In genomic region chr22:37842015-37842793, GRCh38 we compare ENCODE assay signal across 13 cellular contexts. TPM values are rescaled to one million over a fixed set of nuclear protein-coding genes. Genes with fewer than 3 reads are reported as not detected.
DNase-seq lines count a peak whose midpoint lies in the region; ATAC-seq, FAIRE-seq and TF ChIP-seq lines count a peak whose summit lies in the region.
"Had no signal": no experiment of that assay in that cellular context is flagged by ENCODE, and none has a peak within 500 bp of the region (broad histone marks: within the 10 kb centered on the region; RNA-seq: fewer than 3 reads in every experiment).

No MANE protein-coding gene starts in this region.

- in situ Hi-C loops in GM13977 (cut with MboI; ENCODE audit: low pct_unique_long_range_greater_than_20kb, low sequenced_read_pairs, unreplicated experiment), result no loop called here

- H3K9me3 ChIP-seq in CD8-positive, alpha-beta memory T cell (ENCODE audit: low read length), result no peaks in the 10 kb centered on the region
- H3K9me3 ChIP-seq in Karpas-422 (ENCODE audit: low read length) (no peaks in the 10 kb centered on the region), astrocyte (ENCODE audit: insufficient read depth, low read depth, low read length) (no peaks in the 10 kb centered on the region), WERI-Rb-1 (ENCODE audit: severe bottlenecking) (no peaks in the 10 kb centered on the region), tibial artery (no peaks in the 10 kb centered on the region)
- H3K9me3 ChIP-seq: Peyer's patch had no signal

- FAIRE-seq in astrocyte (lab: Jason Lieb, UNC), result no peak
- FAIRE-seq: G401.6 had no signal

- POLR2A ChIA-PET in CD8-positive, alpha-beta memory T cell (lab: Charles Lee), result interaction anchor here (0.6 to 1.1 kb wide), 2 partner anchors 11 to 15 kb away, joined by 5 to 8 read pairs; no protein-coding TSS in a partner anchor

- H3K79me2 ChIP-seq in Karpas-422 (ENCODE audit: low read length) (peaks cover 29% of the 10 kb centered on the region), astrocyte (ENCODE audit: insufficient read depth, low read length) (peaks cover 37% of the 10 kb centered on the region)

- no peaks in the 10 kb centered on the region for H3K27me3 ChIP-seq in CD8-positive, alpha-beta memory T cell (ENCODE audit: insufficient read depth, low read length, poor library complexity, severe bottlenecking)
- H3K27me3 ChIP-seq in Karpas-422 (ENCODE audit: low read length) (no peaks in the 10 kb centered on the region), astrocyte (ENCODE audit: insufficient read depth, low read length) (no peaks in the 10 kb centered on the region), WERI-Rb-1 (ENCODE audit: insufficient read depth, low read depth, severe bottlenecking) (no peaks in the 10 kb centered on the region), tibial artery (no peaks in the 10 kb centered on the region)
- H3K27me3 ChIP-seq: Peyer's patch had no signal

- CTCF ChIA-PET in CD8-positive, alpha-beta memory T cell (lab: Charles Lee), result interaction anchor here (1.4 to 2.2 kb wide), 2 partner anchors 21 to 24 kb away, joined by 5 to 8 read pairs; no protein-coding TSS in a partner anchor

- no peaks in the 10 kb centered on the region for H3K9me2 ChIP-seq in Karpas-422 (replicated peaks; ENCODE audit: insufficient read depth, low read length)

- no peak for DNase-seq in CD8-positive, alpha-beta memory T cell
- DNase-seq in Karpas-422 (no peak), astrocyte (ENCODE audit: low read depth) (no peak), WERI-Rb-1 (no peak), GM13977 (ENCODE audit: low spot score) (no peak), tibial artery (no peak)
- DNase-seq in natural killer cell treated with Interleukin-12 subunit alpha and Interleukin-12 subunit beta and Interleukin-15 and Interleukin-18, amount 100 ng/mL, for 72 hours (ENCODE audit: low spot score), result no peak
- DNase-seq: activated CD4-positive, alpha-beta T cell treated with anti-CD3 and anti-CD28 coated beads, Interleukin-2, amount 50 U/mL, for 48 hours; NCI-H1436 treated with DMSO at 0.1 percent for 48 hours; Peyer's patch had no signal

- no peak overlapping the region for H3K4me3 ChIP-seq in CD8-positive, alpha-beta memory T cell (ENCODE audit: low read length)
- peak overlapping the region; percentile 100 for H3K4me3 ChIP-seq in Karpas-422 (ENCODE audit: low read length)
- no peak overlapping the region for H3K4me3 ChIP-seq in astrocyte (ENCODE audit: insufficient read depth, low read depth, low read length)
- H3K4me3 ChIP-seq in WERI-Rb-1 (ENCODE audit: low read depth, low read length), result no peak overlapping the region
- no peak overlapping the region for H3K4me3 ChIP-seq in tibial artery

- intact Hi-C loops in tibial artery (cut with DNase I; ENCODE audit: low total_unique reads), result no loop called here

- no peaks in the 10 kb centered on the region for H4K20me1 ChIP-seq in Karpas-422 (ENCODE audit: insufficient read depth, low read depth, low read length)
- H4K20me1 ChIP-seq in astrocyte (ENCODE audit: insufficient read depth, low read length), result peaks cover 26% of the 10 kb centered on the region

- peak overlapping the region; percentile 62 to 83 (median 68) for H3K4me3 Mint-ChIP-seq in CD8-positive, alpha-beta memory T cell
- peak overlapping the region; percentile 92 for H3K4me3 Mint-ChIP-seq in astrocyte (ENCODE audit: unreplicated experiment)
- H3K4me3 Mint-ChIP-seq in natural killer cell treated with Interleukin-12 subunit alpha and Interleukin-12 subunit beta and Interleukin-15 and Interleukin-18, amount 100 ng/mL, for 72 hours, result peak overlapping the region; percentile 81

- H3K36me3 ChIP-seq in CD8-positive, alpha-beta memory T cell (ENCODE audit: insufficient read depth, low read length), result peaks cover 10% of the 10 kb centered on the region
- peaks cover 5% of the 10 kb centered on the region; the same call in 1 of the 2 replicates for H3K36me3 ChIP-seq in Karpas-422 (ENCODE audit: insufficient read depth, low read length)
- peaks cover 16% of the 10 kb centered on the region for H3K36me3 ChIP-seq in astrocyte (ENCODE audit: insufficient read depth, low read length)
- H3K36me3 ChIP-seq in WERI-Rb-1, result peaks cover 24% of the 10 kb centered on the region
- peaks cover 13 to 28% (median 27%) of the 10 kb centered on the region in 3 donors for H3K36me3 ChIP-seq in tibial artery

- no peaks in the 10 kb centered on the region for H3K27me3 Mint-ChIP-seq in CD8-positive, alpha-beta memory T cell
- H3K27me3 Mint-ChIP-seq in astrocyte (ENCODE audit: low read depth, unreplicated experiment), result no peaks in the 10 kb centered on the region
- H3K27me3 Mint-ChIP-seq in natural killer cell treated with Interleukin-12 subunit alpha and Interleukin-12 subunit beta and Interleukin-15 and Interleukin-18, amount 100 ng/mL, for 72 hours, result no peaks in the 10 kb centered on the region

- peaks cover 15 to 23% (median 15%) of the 10 kb centered on the region in 3 donors for H3K4me1 Mint-ChIP-seq in CD8-positive, alpha-beta memory T cell
- H3K4me1 Mint-ChIP-seq in astrocyte (ENCODE audit: low read depth, unreplicated experiment), result peaks cover 6% of the 10 kb centered on the region
- H3K4me1 Mint-ChIP-seq in natural killer cell treated with Interleukin-12 subunit alpha and Interleukin-12 subunit beta and Interleukin-15 and Interleukin-18, amount 100 ng/mL, for 72 hours (ENCODE audit: low read depth in 2 of 2), result peaks cover 10 to 11% of the 10 kb centered on the region in 2 donors

- peaks cover 0 to 24% (median under 1%) of the 10 kb centered on the region in 3 donors for H3K36me3 Mint-ChIP-seq in CD8-positive, alpha-beta memory T cell
- H3K36me3 Mint-ChIP-seq in astrocyte (ENCODE audit: low read depth, unreplicated experiment), result peaks cover 13% of the 10 kb centered on the region
- H3K36me3 Mint-ChIP-seq in natural killer cell treated with Interleukin-12 subunit alpha and Interleukin-12 subunit beta and Interleukin-15 and Interleukin-18, amount 100 ng/mL, for 72 hours, result no peaks in the 10 kb centered on the region

- H3K4me2 ChIP-seq in Karpas-422 (ENCODE audit: low read depth, low read length, poor library complexity, severe bottlenecking), result peak overlapping the region; percentile 81
- peak overlapping the region; percentile 83 for H3K4me2 ChIP-seq in astrocyte (ENCODE audit: low read length)

- TF ChIP-seq CTCF in astrocyte (IDR thresholded peaks at IDR 0.05; ENCODE audit: insufficient read depth, low read depth, low read length) (no peak), WERI-Rb-1 (IDR thresholded peaks at IDR 0.05; ENCODE audit: low read depth, low read length) (no peak), GM13977 (IDR thresholded peaks at IDR 0.05; ENCODE audit: extremely low read depth, insufficient read depth, missing control alignments) (no peak), tibial artery (IDR thresholded peaks at IDR 0.05) (no peak)

- no peak overlapping the region for H3K9ac ChIP-seq in Karpas-422 (ENCODE audit: low read length)
- H3K9ac ChIP-seq in astrocyte (ENCODE audit: low read length), result no peak overlapping the region

- H3K4me1 ChIP-seq in CD8-positive, alpha-beta memory T cell (ENCODE audit: insufficient read depth, low read length), result peaks cover 13% of the 10 kb centered on the region
- H3K4me1 ChIP-seq in Karpas-422 (ENCODE audit: low read length) (peaks cover 9% of the 10 kb centered on the region), astrocyte (ENCODE audit: insufficient read depth, low read length) (no peaks in the 10 kb centered on the region), tibial artery (peaks cover 4 to 27% (median 15%) of the 10 kb centered on the region in 4 donors)

- H3K27ac ChIP-seq in CD8-positive, alpha-beta memory T cell (ENCODE audit: low read depth, low read length), result no peak overlapping the region
- H3K27ac ChIP-seq in Karpas-422 (ENCODE audit: low read length) (no peak overlapping the region), astrocyte (ENCODE audit: low read depth, low read length) (no peak overlapping the region), WERI-Rb-1 (no peak overlapping the region), tibial artery (no peak overlapping the region)

- peak overlapping the region; percentile 4 to 86 (median 64) for H3K27ac Mint-ChIP-seq in CD8-positive, alpha-beta memory T cell
- H3K27ac Mint-ChIP-seq in astrocyte (ENCODE audit: unreplicated experiment), result no peak overlapping the region
- H3K27ac Mint-ChIP-seq in natural killer cell treated with Interleukin-12 subunit alpha and Interleukin-12 subunit beta and Interleukin-15 and Interleukin-18, amount 100 ng/mL, for 72 hours, result peak overlapping the region in 1 of 2 donors; percentile 89

- no peaks in the 10 kb centered on the region for H3K9me3 Mint-ChIP-seq in CD8-positive, alpha-beta memory T cell
- peaks cover 6% of the 10 kb centered on the region for H3K9me3 Mint-ChIP-seq in astrocyte (ENCODE audit: unreplicated experiment)
- H3K9me3 Mint-ChIP-seq in natural killer cell treated with Interleukin-12 subunit alpha and Interleukin-12 subunit beta and Interleukin-15 and Interleukin-18, amount 100 ng/mL, for 72 hours, result no peaks in the 10 kb centered on the region

- ATAC-seq in natural killer cell treated with Interleukin-12 subunit alpha and Interleukin-12 subunit beta and Interleukin-15 and Interleukin-18, amount 100 ng/mL, for 72 hours, result no peak
- no peak for ATAC-seq in HG02884 (IDR thresholded peaks at IDR 0.05; ENCODE audit: unreplicated experiment)

- H2AFZ ChIP-seq in Karpas-422 (ENCODE audit: low read length) (no peak overlapping the region), astrocyte (ENCODE audit: low read depth, low read length) (no peak overlapping the region)

RNA-seq across cellular contexts. Expression of gene ANKRD54, which starts 1.9 kb away (rescaled TPM):
- 10 to 100 TPM; 27.6 to 28.7 TPM for total RNA-seq in CD8-positive, alpha-beta memory T cell
- 11.9 TPM for polyA plus RNA-seq in CD8-positive, alpha-beta memory T cell
- total RNA-seq in Karpas-422 (2014; rRNA removed; shearing (Covaris generic); ENCODE audit: low replicate concordance), result 25.6 and 30.1 TPM in 2 replicates
- 19.9 and 21.5 TPM in 2 replicates for total RNA-seq in astrocyte
- total RNA-seq in natural killer cell treated with Interleukin-12 subunit alpha and Interleukin-12 subunit beta and Interleukin-15 and Interleukin-18, amount 100 ng/mL, for 72 hours, result 10 to 100 TPM; 23.2 to 42.2 TPM

RNA-seq across cellular contexts. Expression of gene EIF3L, which starts 7.0 kb away (rescaled TPM):
- total RNA-seq in CD8-positive, alpha-beta memory T cell, result 100 to 1,000 TPM; 549 to 556 TPM
- 266 TPM for polyA plus RNA-seq in CD8-positive, alpha-beta memory T cell
- 363 and 488 TPM in 2 replicates for total RNA-seq in Karpas-422 (2014; rRNA removed; shearing (Covaris generic); ENCODE audit: low replicate concordance)
- total RNA-seq in astrocyte, result 294 and 323 TPM in 2 replicates
- total RNA-seq in natural killer cell treated with Interleukin-12 subunit alpha and Interleukin-12 subunit beta and Interleukin-15 and Interleukin-18, amount 100 ng/mL, for 72 hours, result 100 to 1,000 TPM; 271 to 340 TPM

RNA-seq across cellular contexts. Expression of gene GALR3, which starts 19.0 kb away (rescaled TPM):
- not detected for total RNA-seq in CD8-positive, alpha-beta memory T cell
- not detected for polyA plus RNA-seq in CD8-positive, alpha-beta memory T cell
- not detected in 2 replicates for total RNA-seq in Karpas-422 (2014; rRNA removed; shearing (Covaris generic); ENCODE audit: low replicate concordance)
- not detected in 2 replicates for total RNA-seq in astrocyte
- not detected for total RNA-seq in natural killer cell treated with Interleukin-12 subunit alpha and Interleukin-12 subunit beta and Interleukin-15 and Interleukin-18, amount 100 ng/mL, for 72 hours
- total RNA-seq: mononuclear cell, Peyer's patch had no signal

RNA-seq across cellular contexts. Expression of gene GCAT, which starts 34.5 kb away (rescaled TPM):
- total RNA-seq in CD8-positive, alpha-beta memory T cell, result 10 to 100 TPM in 1 of 2 experiments, 1 to 10 TPM in 1; 9.3 to 10.0 TPM
- polyA plus RNA-seq in CD8-positive, alpha-beta memory T cell, result 1.6 TPM
- 36.6 and 87.8 TPM in 2 replicates for total RNA-seq in Karpas-422 (2014; rRNA removed; shearing (Covaris generic); ENCODE audit: low replicate concordance)
- total RNA-seq in astrocyte, result 12.8 and 14.3 TPM in 2 replicates
- total RNA-seq in natural killer cell treated with Interleukin-12 subunit alpha and Interleukin-12 subunit beta and Interleukin-15 and Interleukin-18, amount 100 ng/mL, for 72 hours, result 10 to 100 TPM; 11.5 to 12.3 TPM
